1 cellular context compared by ENCODE assay signal in the genomic region with DNA sequence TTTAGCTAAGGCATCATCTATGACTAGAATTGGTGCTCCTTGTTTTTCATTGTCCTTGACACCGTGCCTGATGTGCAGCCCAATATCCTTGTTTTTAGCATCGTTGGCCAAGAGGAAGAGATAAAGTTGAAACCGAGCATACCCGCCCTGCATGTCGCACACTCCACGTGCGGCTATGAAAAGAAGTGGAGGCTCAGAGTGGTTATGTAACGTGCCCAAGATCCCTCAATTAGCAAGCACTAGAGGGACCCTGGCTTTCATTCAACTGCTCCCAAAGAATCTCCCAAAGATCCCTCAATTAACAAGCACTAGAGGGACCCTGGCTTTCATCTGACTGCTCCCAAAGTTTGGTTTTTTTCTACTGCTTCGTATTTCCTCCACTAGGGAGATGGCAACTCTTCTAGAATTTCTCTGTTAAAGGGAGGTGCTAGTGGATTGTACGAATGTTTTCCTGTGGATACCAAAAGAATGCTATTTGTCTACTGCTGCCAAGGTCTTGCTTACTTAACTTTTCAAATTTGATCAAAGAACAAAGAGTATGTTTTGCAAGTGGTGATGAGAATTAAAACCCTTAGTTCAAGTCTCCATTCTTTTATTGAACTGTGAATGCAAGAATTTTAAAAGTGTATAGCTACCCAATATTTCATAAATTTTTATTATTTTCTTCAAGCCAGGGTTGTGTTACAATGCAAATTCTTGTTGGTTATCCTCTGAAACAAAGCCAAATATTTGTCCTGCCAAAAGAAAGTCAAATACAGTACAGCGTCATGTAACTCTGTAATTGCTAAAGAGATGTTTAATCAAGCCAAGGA.
TF ChIP-seq lines count a peak whose summit lies in the region.

No MANE protein-coding gene starts in this region.

TF ChIP-seq in GM23338, 12 proteins besides CTCF, POLR2A, EP300 and RAD21 (continued from another document):
- TF ChIP-seq NANOG (IDR thresholded peaks at IDR 0.05; ENCODE audit: borderline replicate concordance) (no peak), EZH2 (IDR thresholded peaks at IDR 0.05; ENCODE audit: low read depth, unreplicated experiment) (no peak), STAT1 (IDR thresholded peaks at IDR 0.05; ENCODE audit: unreplicated experiment) (no peak), ZNF114 (CRISPR knock-in tag; IDR thresholded peaks at IDR 0.05) (no peak), JUNB (IDR thresholded peaks at IDR 0.05; ENCODE audit: unreplicated experiment) (no peak), CREB1 (CRISPR knock-in tag; IDR thresholded peaks at IDR 0.05; ENCODE audit: low read depth) (no peak), ZNF331 (CRISPR knock-in tag; IDR thresholded peaks at IDR 0.05; ENCODE audit: low read depth) (no peak)
- TF ChIP-seq, protein P1, sequence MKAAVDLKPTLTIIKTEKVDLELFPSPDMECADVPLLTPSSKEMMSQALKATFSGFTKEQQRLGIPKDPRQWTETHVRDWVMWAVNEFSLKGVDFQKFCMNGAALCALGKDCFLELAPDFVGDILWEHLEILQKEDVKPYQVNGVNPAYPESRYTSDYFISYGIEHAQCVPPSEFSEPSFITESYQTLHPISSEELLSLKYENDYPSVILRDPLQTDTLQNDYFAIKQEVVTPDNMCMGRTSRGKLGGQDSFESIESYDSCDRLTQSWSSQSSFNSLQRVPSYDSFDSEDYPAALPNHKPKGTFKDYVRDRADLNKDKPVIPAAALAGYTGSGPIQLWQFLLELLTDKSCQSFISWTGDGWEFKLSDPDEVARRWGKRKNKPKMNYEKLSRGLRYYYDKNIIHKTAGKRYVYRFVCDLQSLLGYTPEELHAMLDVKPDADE (IDR thresholded peaks at IDR 0.05) = no peak
- TF ChIP-seq, protein P2, sequence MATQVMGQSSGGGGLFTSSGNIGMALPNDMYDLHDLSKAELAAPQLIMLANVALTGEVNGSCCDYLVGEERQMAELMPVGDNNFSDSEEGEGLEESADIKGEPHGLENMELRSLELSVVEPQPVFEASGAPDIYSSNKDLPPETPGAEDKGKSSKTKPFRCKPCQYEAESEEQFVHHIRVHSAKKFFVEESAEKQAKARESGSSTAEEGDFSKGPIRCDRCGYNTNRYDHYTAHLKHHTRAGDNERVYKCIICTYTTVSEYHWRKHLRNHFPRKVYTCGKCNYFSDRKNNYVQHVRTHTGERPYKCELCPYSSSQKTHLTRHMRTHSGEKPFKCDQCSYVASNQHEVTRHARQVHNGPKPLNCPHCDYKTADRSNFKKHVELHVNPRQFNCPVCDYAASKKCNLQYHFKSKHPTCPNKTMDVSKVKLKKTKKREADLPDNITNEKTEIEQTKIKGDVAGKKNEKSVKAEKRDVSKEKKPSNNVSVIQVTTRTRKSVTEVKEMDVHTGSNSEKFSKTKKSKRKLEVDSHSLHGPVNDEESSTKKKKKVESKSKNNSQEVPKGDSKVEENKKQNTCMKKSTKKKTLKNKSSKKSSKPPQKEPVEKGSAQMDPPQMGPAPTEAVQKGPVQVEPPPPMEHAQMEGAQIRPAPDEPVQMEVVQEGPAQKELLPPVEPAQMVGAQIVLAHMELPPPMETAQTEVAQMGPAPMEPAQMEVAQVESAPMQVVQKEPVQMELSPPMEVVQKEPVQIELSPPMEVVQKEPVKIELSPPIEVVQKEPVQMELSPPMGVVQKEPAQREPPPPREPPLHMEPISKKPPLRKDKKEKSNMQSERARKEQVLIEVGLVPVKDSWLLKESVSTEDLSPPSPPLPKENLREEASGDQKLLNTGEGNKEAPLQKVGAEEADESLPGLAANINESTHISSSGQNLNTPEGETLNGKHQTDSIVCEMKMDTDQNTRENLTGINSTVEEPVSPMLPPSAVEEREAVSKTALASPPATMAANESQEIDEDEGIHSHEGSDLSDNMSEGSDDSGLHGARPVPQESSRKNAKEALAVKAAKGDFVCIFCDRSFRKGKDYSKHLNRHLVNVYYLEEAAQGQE (IDR thresholded peaks at IDR 0.05; ENCODE audit: unreplicated experiment) = no peak
